Comparison of ENCODE assay signal across 21 cellular contexts in the genomic region with DNA sequence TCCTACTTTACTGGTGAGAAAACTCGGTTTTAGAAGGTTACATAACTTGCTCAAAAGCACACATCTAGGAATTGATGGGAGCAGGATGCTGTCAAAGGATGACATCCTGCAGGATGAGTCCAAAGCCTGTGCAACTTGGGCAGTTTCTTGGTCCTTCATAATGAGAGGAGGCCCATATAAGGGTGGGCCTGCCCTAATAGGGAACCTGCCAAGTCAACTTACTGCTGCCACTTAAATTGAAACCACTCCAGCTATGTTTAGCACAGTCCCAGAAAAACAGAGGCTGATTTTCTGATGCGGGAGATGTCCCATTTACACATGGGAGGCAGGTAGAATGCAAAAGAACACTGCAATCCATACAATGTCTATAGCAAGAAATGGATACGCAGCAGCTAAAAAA.
"Had no signal": no experiment of that assay in that cellular context is flagged by ENCODE, and none has a peak within 500 bp of the region (broad histone marks: within the 10 kb centered on the region; RNA-seq: fewer than 3 reads in every experiment).

No MANE protein-coding gene starts in this region.

- H3K27me3 Mint-ChIP-seq: IgD-negative memory B cell had no signal

- H3K9me3 Mint-ChIP-seq: IgD-negative memory B cell had no signal

- H3K27ac Mint-ChIP-seq: IgD-negative memory B cell had no signal

- H3K4me1 ChIP-seq: SJCRH30 had no signal

- H3K4me3 Mint-ChIP-seq: IgD-negative memory B cell had no signal

- DNase-seq: Kasumi-1, MM.1S, NCI-H1092 treated with DMSO at 0.1 percent for 48 hours, NCI-H1436, NCI-H187, NCI-H2029, NCI-H2081 treated with DMSO at 0.1 percent for 48 hours, NCI-H2171, NCI-H226, NCI-H446, NCI-H510A, NCI-H524 treated with DMSO at 0.1 percent for 48 hours, NCI-H69, NCI-H774, RPMI8226, SHP77 treated with DMSO at 0.1 percent for 48 hours, SJCRH30 had no signal

- ATAC-seq: K562, SK-N-SH treated with all-trans-retinoic acid at 6 μM for 48 hours had no signal

- H3K9ac ChIP-seq: KMS-11 had no signal

- H3K27ac ChIP-seq: KMS-11, SJCRH30 had no signal

- H3K4me2 ChIP-seq: KMS-11 had no signal

- H3K4me3 ChIP-seq: K562, SJCRH30 had no signal

- H3K9me3 ChIP-seq: SJCRH30 had no signal

- H3K27me3 ChIP-seq: SJCRH30 had no signal

- H3K4me1 Mint-ChIP-seq: IgD-negative memory B cell had no signal
